ENCODE assay signal across 24 cellular contexts in genomic region chr2:149420053-149420963, GRCh38.
A peak's percentile ranks its signal among the peaks of the same experiment; 100 is the strongest.
DNase-seq lines count a peak whose midpoint lies in the region; ATAC-seq, FAIRE-seq and TF ChIP-seq lines count a peak whose summit lies in the region.
"Had no signal": no experiment of that assay in that cellular context is flagged by ENCODE, and none has a peak within 500 bp of the region (broad histone marks: within the 10 kb centered on the region; RNA-seq: fewer than 3 reads in every experiment).

No MANE protein-coding gene starts in this region.

- no peak overlapping the region for H3K4me3 Mint-ChIP-seq in T-helper 17 cell
- H3K4me3 Mint-ChIP-seq: CD4-positive, CD25-positive, alpha-beta regulatory T cell; natural killer cell had no signal

- H3K4me1 ChIP-seq in RWPE2 (ENCODE audit: insufficient read depth, poor library complexity, severe bottlenecking) (peaks cover 18% of the 10 kb centered on the region), lower lobe of right lung (peaks cover 6% of the 10 kb centered on the region), thyroid gland (no peaks in the 10 kb centered on the region)
- H3K4me1 ChIP-seq: esophagus squamous epithelium, uterus had no signal

- H3K4me1 Mint-ChIP-seq in T-helper 17 cell = no peaks in the 10 kb centered on the region
- H3K4me1 Mint-ChIP-seq: CD4-positive, CD25-positive, alpha-beta regulatory T cell; natural killer cell had no signal

- no peaks in the 10 kb centered on the region for H3K36me3 Mint-ChIP-seq in T-helper 17 cell (ENCODE audit: low read depth)
- H3K36me3 Mint-ChIP-seq: CD4-positive, CD25-positive, alpha-beta regulatory T cell; natural killer cell had no signal

- H3K36me3 ChIP-seq in RWPE2 (ENCODE audit: low read depth) (no peaks in the 10 kb centered on the region), lower lobe of right lung (no peaks in the 10 kb centered on the region), thyroid gland (no peaks in the 10 kb centered on the region)
- H3K36me3 ChIP-seq: esophagus squamous epithelium, ovary, sigmoid colon, uterus had no signal

- TF ChIP-seq POLR2A in thyroid gland (IDR thresholded peaks at IDR 0.05) = no peak

- no peak overlapping the region for H3K27ac Mint-ChIP-seq in T-helper 17 cell
- H3K27ac Mint-ChIP-seq: CD4-positive, CD25-positive, alpha-beta regulatory T cell; natural killer cell had no signal

- H3K9me3 ChIP-seq in RWPE2 (ENCODE audit: severe bottlenecking) (no peaks in the 10 kb centered on the region), lower lobe of right lung (no peaks in the 10 kb centered on the region), thyroid gland (no peaks in the 10 kb centered on the region), T-helper 17 cell (ENCODE audit: control insufficient read depth, low read length, poor library complexity, severe bottlenecking) (no peaks in the 10 kb centered on the region)
- H3K9me3 ChIP-seq: body of pancreas, esophagus squamous epithelium, ovary, sigmoid colon, uterus had no signal

- FAIRE-seq in HTR-8/SVneo (lab: Jason Lieb, UNC) = peak; percentile 76
- FAIRE-seq: G401.6, GM18507, kidney had no signal

- intact Hi-C loops in lower lobe of right lung (cut with DNase I) (no loop called here), thyroid gland (cut with DNase I) (no loop called here)

- H3K27ac ChIP-seq in RWPE2 (ENCODE audit: poor library complexity, severe bottlenecking) (peak overlapping the region; percentile 90), lower lobe of right lung (no peak overlapping the region), thyroid gland (no peak overlapping the region)
- H3K27ac ChIP-seq: body of pancreas, esophagus squamous epithelium, KMS-11, ovary, sigmoid colon, uterus had no signal

- DNase-seq in HTR-8/SVneo (ENCODE audit: insufficient read length, low spot score) = no peak
- DNase-seq in RWPE2 (ENCODE audit: low spot score) = no peak
- DNase-seq in lower lobe of right lung = no peak
- DNase-seq in thyroid gland = peak; percentile 10 to 12
- no peak for DNase-seq in T-helper 17 cell
- DNase-seq in SIG-M5 (lab: John Stamatoyannopoulos, UW) = no peak
- DNase-seq: activated CD8-positive, alpha-beta memory T cell treated with anti-CD3 and anti-CD28 coated beads, Interleukin-2, amount 50 U/mL, for 48 hours; activated effector memory CD4-positive, alpha-beta T cell treated with anti-CD3 and anti-CD28 coated beads, Interleukin-2, amount 50 U/mL, for 16 hours; body of pancreas; CD4-positive, CD25-positive, alpha-beta regulatory T cell; esophagus squamous epithelium; H7; kidney; MV-4-11; natural killer cell; NCI-H1694; ovary; sigmoid colon; uterus had no signal

- H3K27me3 Mint-ChIP-seq in T-helper 17 cell = peaks cover 30% of the 10 kb centered on the region

- H3K4me3 ChIP-seq in RWPE2 (ENCODE audit: severe bottlenecking) = no peak overlapping the region
- H3K4me3 ChIP-seq in lower lobe of right lung = no peak overlapping the region
- no peak overlapping the region for H3K4me3 ChIP-seq in thyroid gland (replicated peaks in 1 of 3)
- H3K4me3 ChIP-seq: body of pancreas, esophagus squamous epithelium, ovary, sigmoid colon, uterus had no signal

- H3K27me3 ChIP-seq in RWPE2 (ENCODE audit: insufficient read depth, poor library complexity, severe bottlenecking) (no peaks in the 10 kb centered on the region), lower lobe of right lung (ENCODE audit: low read depth) (no peaks in the 10 kb centered on the region), thyroid gland (no peaks in the 10 kb centered on the region)
- H3K27me3 ChIP-seq: body of pancreas, esophagus squamous epithelium, ovary, sigmoid colon, uterus had no signal

- WGBS in thyroid gland, 2 donors = 55 to 61% methylated on average over 13 of the region's 13 CpGs

- TF ChIP-seq CTCF in RWPE2 (IDR thresholded peaks at IDR 0.05; ENCODE audit: poor library complexity, severe bottlenecking) = no peak
- TF ChIP-seq CTCF in lower lobe of right lung (IDR thresholded peaks at IDR 0.05) = no peak
- no peak for TF ChIP-seq CTCF in thyroid gland (IDR thresholded peaks at IDR 0.05)

- no peak for ATAC-seq in RWPE2 (ENCODE audit: low read depth)
- peak; percentile 48 to 82 for ATAC-seq in lower lobe of right lung
- no peak for ATAC-seq in T-helper 17 cell
- ATAC-seq in GM19395 (IDR thresholded peaks at IDR 0.05; ENCODE audit: unreplicated experiment) = no peak
- ATAC-seq: body of pancreas, natural killer cell, Panc1 had no signal

Comparison
In these comparisons a context has a peak if more than half of its experiments do, and no peak if none do; other contexts are left out.
1. DNase-seq: peak in thyroid gland (2 of 2); none in HTR-8/SVneo (single experiment), RWPE2 (single experiment), lower lobe of right lung (single experiment), T-helper 17 cell (0 of 3) and SIG-M5 (single experiment).
2. ATAC-seq: peak in lower lobe of right lung (2 of 2); none in RWPE2 (single experiment), T-helper 17 cell (single experiment) and GM19395 (single experiment).